In the genomic region with DNA sequence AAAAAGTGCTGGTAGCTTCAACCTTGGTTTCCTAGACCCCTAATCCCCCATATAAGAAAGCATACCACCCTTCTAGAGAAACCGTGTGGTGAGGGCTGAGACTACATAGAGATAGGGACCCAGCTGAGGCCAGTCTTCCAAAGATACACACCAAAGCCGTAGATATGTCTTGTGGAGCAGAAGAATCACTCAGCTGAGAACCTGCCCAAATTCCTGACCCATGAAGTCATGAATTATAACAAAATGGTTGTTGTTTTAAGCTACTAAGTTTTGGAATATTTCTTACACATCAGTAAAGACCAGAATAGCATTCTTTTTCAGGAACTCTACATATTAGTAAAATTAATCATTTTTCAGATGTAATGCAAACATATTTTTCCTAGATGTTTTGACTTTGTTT, we compare ENCODE assay signal across 13 cellular contexts. TPM values are rescaled to one million over a fixed set of nuclear protein-coding genes. Genes with fewer than 3 reads are reported as not detected.
A peak's percentile ranks its signal among the peaks of the same experiment; 100 is the strongest.
DNase-seq lines count a peak whose midpoint lies in the region; ATAC-seq and TF ChIP-seq lines count a peak whose summit lies in the region.
"Had no signal": no experiment of that assay in that cellular context is flagged by ENCODE, and none has a peak within 500 bp of the region (broad histone marks: within the 10 kb centered on the region; RNA-seq: fewer than 3 reads in every experiment).

No MANE protein-coding gene starts in this region.

- H3K56ac ChIP-seq in mesendoderm (ENCODE audit: low read length), result no peak overlapping the region

- no peak overlapping the region for H2AK5ac ChIP-seq in mesendoderm (ENCODE audit: low read length)

- H3K4ac ChIP-seq in mesendoderm (ENCODE audit: low read depth, low read length), result no peak overlapping the region

- H4K5ac ChIP-seq in mesendoderm (ENCODE audit: low read length), result no peak overlapping the region

- H2BK5ac ChIP-seq in mesendoderm (ENCODE audit: low read length), result no peak overlapping the region

- no peaks in the 10 kb centered on the region for H3K27me3 ChIP-seq in mesendoderm (ENCODE audit: insufficient read depth, low read length, poor library complexity)
- no peaks in the 10 kb centered on the region for H3K27me3 ChIP-seq in left ventricle myocardium inferior (ENCODE audit: low read depth)
- H3K27me3 ChIP-seq in prostate gland (replicated peaks; ENCODE audit: insufficient read depth), result no peaks in the 10 kb centered on the region
- H3K27me3 ChIP-seq: cardiac muscle cell had no signal

- H3K9me3 ChIP-seq in left ventricle myocardium inferior (replicated peaks) (no peaks in the 10 kb centered on the region), prostate gland (no peaks in the 10 kb centered on the region)

- TF ChIP-seq CTCF in AG09309 (IDR thresholded peaks at IDR 0.05; ENCODE audit: control insufficient read depth, insufficient read depth, low read depth, low read length, missing control alignments) (no peak), choroid plexus epithelial cell (conservative IDR thresholded peaks at IDR 0.05; ENCODE audit: low read depth, low read length) (no peak), left ventricle myocardium inferior (IDR thresholded peaks at IDR 0.05; ENCODE audit: borderline replicate concordance) (no peak), prostate gland (IDR thresholded peaks at IDR 0.05) (no peak)

- TF ChIP-seq POLR2A in prostate gland (IDR thresholded peaks at IDR 0.05), result no peak

- H3K23ac ChIP-seq in mesendoderm (ENCODE audit: low read length), result no peak overlapping the region

- H3K27ac ChIP-seq in mesendoderm (ENCODE audit: low read depth, low read length), result no peak overlapping the region
- no peak overlapping the region for H3K27ac ChIP-seq in left ventricle myocardium inferior (replicated peaks)
- H3K27ac ChIP-seq in prostate gland, result no peak overlapping the region
- H3K27ac ChIP-seq: cardiac muscle cell had no signal

- H3K4me1 ChIP-seq in mesendoderm (ENCODE audit: control insufficient read depth, low read depth, low read length) (no peaks in the 10 kb centered on the region), left ventricle myocardium inferior (peaks cover 32% of the 10 kb centered on the region), prostate gland (replicated peaks) (peaks cover 4% of the 10 kb centered on the region)

- H3K4me2 ChIP-seq in mesendoderm (ENCODE audit: low read length), result no peak overlapping the region

- no peak for ATAC-seq in HG02623 (IDR thresholded peaks at IDR 0.05; ENCODE audit: unreplicated experiment)
- no peak for ATAC-seq in HG02642 (IDR thresholded peaks at IDR 0.05; ENCODE audit: poor library complexity, unreplicated experiment)

- intact Hi-C loops in left ventricle myocardium inferior (cut with micrococcal nuclease) (no loop called here), prostate gland (cut with DNase I) (no loop called here)

- H3K9ac ChIP-seq in mesendoderm (ENCODE audit: low read length), result no peak overlapping the region

- no peak overlapping the region for H2BK15ac ChIP-seq in mesendoderm (replicated peaks; ENCODE audit: low read depth)

- DNase-seq in AG09309 (ENCODE audit: low read depth) (peak; percentile 37), LHCN-M2 (ENCODE audit: low read depth) (peak; percentile 71), choroid plexus epithelial cell (ENCODE audit: low read depth) (peak; percentile 86), mesendoderm (peak; percentile 34), left ventricle myocardium inferior (no peak), prostate gland (ENCODE audit: low spot score) (no peak)
- DNase-seq: CD4-positive, CD25-positive, alpha-beta regulatory T cell; NCI-H1930; stimulated activated CD4-positive, alpha-beta T cell treated with anti-CD3 and anti-CD28 coated beads, Interleukin-12 subunit alpha, Interleukin-12 subunit beta, amount 100 ng/mL, for 4 hours; stimulated activated naive CD4-positive, alpha-beta T cell had no signal

- H3K18ac ChIP-seq in mesendoderm (ENCODE audit: low read length), result no peak overlapping the region

- H3K4me3 ChIP-seq in AG09309 (ENCODE audit: control insufficient read depth, low read depth, low read length) (no peak overlapping the region), choroid plexus epithelial cell (ENCODE audit: low read depth, low read length) (no peak overlapping the region), mesendoderm (ENCODE audit: low read length) (no peak overlapping the region), left ventricle myocardium inferior (no peak overlapping the region), prostate gland (no peak overlapping the region)
- H3K4me3 ChIP-seq: cardiac muscle cell had no signal

- H4K8ac ChIP-seq in mesendoderm (ENCODE audit: low read depth, low read length), result no peak overlapping the region

- H3K79me2 ChIP-seq in mesendoderm (ENCODE audit: control insufficient read depth, insufficient read depth, low read length), result peaks cover 14% of the 10 kb centered on the region

- H3K36me3 ChIP-seq in mesendoderm (ENCODE audit: control insufficient read depth, insufficient read depth, low read length), result peaks cover 1% of the 10 kb centered on the region
- peaks cover 22% of the 10 kb centered on the region for H3K36me3 ChIP-seq in left ventricle myocardium inferior
- peaks cover 0 to 5% of the 10 kb centered on the region in 2 donors for H3K36me3 ChIP-seq in prostate gland

- H2BK120ac ChIP-seq in mesendoderm (ENCODE audit: low read depth, low read length), result no peak overlapping the region

- H3K79me1 ChIP-seq in mesendoderm (ENCODE audit: low read length), result no peaks in the 10 kb centered on the region

- no CpG with 5 or more reads among the region's 2 CpGs for WGBS in mesendoderm (ENCODE audit: extremely low coverage, insufficient coverage, low lambda C conversion rate)
- 8% methylated on average over 2 of the region's 2 CpGs for WGBS in prostate gland

RNA-seq across cellular contexts. Expression of gene SNRPE, which starts 3.3 kb away (rescaled TPM):
- total RNA-seq in LHCN-M2 (2014; rRNA removed) (56.7 and 59.2 TPM in 2 replicates), left ventricle myocardium inferior (46.7 TPM), prostate gland (10 to 100 TPM; 18.8 to 92.8 TPM)
- polyA plus RNA-seq in LHCN-M2 (2012), result 197 TPM
- polyA plus RNA-seq in mesendoderm (2013, experiment 1 of 2), result 725 TPM
- polyA plus RNA-seq in mesendoderm (2013, experiment 2 of 2), result 705 TPM

Comparison
In these comparisons a context has a peak if more than half of its experiments do, and no peak if none do; other contexts are left out.
1. DNase-seq: peak in AG09309 (single experiment), LHCN-M2 (single experiment), choroid plexus epithelial cell (single experiment) and mesendoderm (single experiment); none in left ventricle myocardium inferior (single experiment) and prostate gland (single experiment).